ENCODE assay signal across 8 cellular contexts in genomic region chr7:102390697-102391484, GRCh38. TPM values are rescaled to one million over a fixed set of nuclear protein-coding genes. Genes with fewer than 3 reads are reported as not detected.
DNase-seq lines count a peak whose midpoint lies in the region; ATAC-seq and TF ChIP-seq lines count a peak whose summit lies in the region.

No MANE protein-coding gene starts in this region.

- TF ChIP-seq RAD21 in HCT116 (IDR thresholded peaks at IDR 0.05; ENCODE audit: low read depth) = peak; percentile 93

- peak; percentile 82 for TF ChIP-seq CTCF in CD8-positive, alpha-beta T cell (IDR thresholded peaks at IDR 0.05)
- peak; percentile 84 to 95 (median 92) for TF ChIP-seq CTCF in HCT116 (IDR thresholded peaks at IDR 0.05 in 2 of 3, conservative IDR thresholded peaks at IDR 0.05 in 1 of 3; ENCODE audit: borderline replicate concordance in 1 of 3, insufficient read depth in 1 of 3, low read depth in 2 of 3, low read length in 2 of 3)
- TF ChIP-seq CTCF in activated CD8-positive, alpha-beta T cell treated with anti-CD3 and anti-CD28 coated beads for 36 hours (IDR thresholded peaks at IDR 0.05) = peak; percentile 79

- H3K9ac ChIP-seq in HCT116 (ENCODE audit: low read length) = no peak overlapping the region
- no peak overlapping the region for H3K9ac ChIP-seq in mesendoderm (ENCODE audit: low read length)

- POLR2A ChIA-PET in CD8-positive, alpha-beta T cell (lab: Charles Lee) = no interaction called here
- POLR2A ChIA-PET in HCT116 (lab: Charles Lee) = no interaction called here
- POLR2A ChIA-PET in activated CD8-positive, alpha-beta T cell treated with anti-CD3 and anti-CD28 coated beads for 36 hours (lab: Charles Lee) = no interaction called here

- BruUV-seq in HCT116 (replicated peaks; lab: Mats Ljungman, UMichigan) = no TSS peak

- peaks cover 15% of the 10 kb centered on the region for H3K36me3 Mint-ChIP-seq in CD8-positive, alpha-beta T cell
- peaks cover 21% of the 10 kb centered on the region for H3K36me3 Mint-ChIP-seq in activated CD8-positive, alpha-beta T cell treated with anti-CD3 and anti-CD28 coated beads for 36 hours (ENCODE audit: low read depth)

- H3K4me1 ChIP-seq in CD8-positive, alpha-beta T cell (ENCODE audit: insufficient read depth, low read length) = peaks cover 4% of the 10 kb centered on the region
- peaks cover 19 to 21% of the 10 kb centered on the region in 2 experiments for H3K4me1 ChIP-seq in HCT116 (ENCODE audit: control insufficient read depth in 1 of 2, insufficient read depth in 2 of 2, low read length in 2 of 2)
- H3K4me1 ChIP-seq in effector memory CD4-positive, alpha-beta T cell (ENCODE audit: control insufficient read depth, insufficient read depth, low read length, poor library complexity, severe bottlenecking) = peaks cover 5% of the 10 kb centered on the region
- no peaks in the 10 kb centered on the region for H3K4me1 ChIP-seq in mesendoderm (ENCODE audit: control insufficient read depth, low read depth, low read length)

- H3K4ac ChIP-seq in mesendoderm (ENCODE audit: low read depth, low read length) = no peak overlapping the region

- TF ChIP-seq POLR2A in HCT116 (IDR thresholded peaks at IDR 0.05; ENCODE audit: borderline replicate concordance, extremely low read depth, insufficient read depth, insufficient read length) = no peak

- H4K20me1 ChIP-seq in HCT116 (ENCODE audit: insufficient read depth) = no peaks in the 10 kb centered on the region

- H3K9me2 ChIP-seq in HCT116 (ENCODE audit: insufficient read depth) = no peaks in the 10 kb centered on the region

- H4K5ac ChIP-seq in mesendoderm (ENCODE audit: low read length) = no peak overlapping the region

- no peaks in the 10 kb centered on the region for H3K9me3 Mint-ChIP-seq in CD8-positive, alpha-beta T cell
- H3K9me3 Mint-ChIP-seq in activated CD8-positive, alpha-beta T cell treated with anti-CD3 and anti-CD28 coated beads for 36 hours = no peaks in the 10 kb centered on the region

- no peaks in the 10 kb centered on the region for H3K27me3 ChIP-seq in CD8-positive, alpha-beta T cell (ENCODE audit: insufficient read depth, low read length)
- H3K27me3 ChIP-seq in HCT116 (ENCODE audit: insufficient read depth, low read length) (no peaks in the 10 kb centered on the region), mesendoderm (ENCODE audit: insufficient read depth, low read length, poor library complexity) (no peaks in the 10 kb centered on the region)
- H3K27me3 ChIP-seq in effector memory CD4-positive, alpha-beta T cell (replicated peaks; ENCODE audit: control insufficient read depth, insufficient read depth, low read length, poor library complexity, severe bottlenecking) = no peaks in the 10 kb centered on the region

- CTCF ChIA-PET in CD8-positive, alpha-beta T cell (lab: Charles Lee) = interaction anchor here (0.9 to 4.9 kb wide), 14 partner anchors 11 to 849 kb away, joined by 3 to 32 read pairs (median 4); partner anchors contain the start of gene SH2B2
- CTCF ChIA-PET in HCT116 (lab: Charles Lee) = interaction anchor here (1.2 to 1.3 kb wide), 2 partner anchors 110 to 111 kb away, joined by 3 to 4 read pairs; no protein-coding TSS in a partner anchor
- CTCF ChIA-PET in activated CD8-positive, alpha-beta T cell treated with anti-CD3 and anti-CD28 coated beads for 36 hours (lab: Charles Lee) = interaction anchor here (0.9 to 4.9 kb wide), 9 partner anchors 10 to 119 kb away, joined by 3 to 30 read pairs (median 3); no protein-coding TSS in a partner anchor

- intact Hi-C loops in CD8-positive, alpha-beta T cell (cut with DNase I, micrococcal nuclease) = loop anchor here (1.0 to 10.0 kb wide), 4 partner anchors 112 to 848 kb away; no protein-coding TSS in a partner anchor
- intact Hi-C loops in HCT116 (cut with micrococcal nuclease) = loop anchor here (1.0 kb wide), 2 partner anchors 112 to 849 kb away; no protein-coding TSS in a partner anchor
- intact Hi-C loops in activated CD8-positive, alpha-beta T cell treated with anti-CD3 and anti-CD28 coated beads for 36 hours (cut with micrococcal nuclease) = no loop called here

- no peak overlapping the region for H2BK120ac ChIP-seq in mesendoderm (ENCODE audit: low read depth, low read length)

- no peak overlapping the region for H3K4me3 Mint-ChIP-seq in CD8-positive, alpha-beta T cell
- no peak overlapping the region for H3K4me3 Mint-ChIP-seq in activated CD8-positive, alpha-beta T cell treated with anti-CD3 and anti-CD28 coated beads for 36 hours

- H3K79me2 ChIP-seq in HCT116 (ENCODE audit: insufficient read depth, low read length) (peaks cover 4% of the 10 kb centered on the region; the same call in 1 of the 2 replicates), mesendoderm (ENCODE audit: control insufficient read depth, insufficient read depth, low read length) (no peaks in the 10 kb centered on the region)

- no peak overlapping the region for H2BK5ac ChIP-seq in mesendoderm (ENCODE audit: low read length)

- no peaks in the 10 kb centered on the region for H3K79me1 ChIP-seq in mesendoderm (ENCODE audit: low read length)

- H2AFZ ChIP-seq in HCT116 (ENCODE audit: low read depth, low read length, poor library complexity, severe bottlenecking) = no peak overlapping the region

- no CpG with 5 or more reads among the region's 12 CpGs for WGBS in mesendoderm (ENCODE audit: extremely low coverage, insufficient coverage, low lambda C conversion rate)

- no peak overlapping the region for H3K4me3 ChIP-seq in CD8-positive, alpha-beta T cell (ENCODE audit: low read depth, low read length)
- no peak overlapping the region for H3K4me3 ChIP-seq in HCT116 (replicated peaks in 1 of 2; ENCODE audit: low read depth in 1 of 2, low read length in 2 of 2)
- H3K4me3 ChIP-seq in effector memory CD4-positive, alpha-beta T cell (ENCODE audit: insufficient read depth, low read depth, low read length, poor library complexity, severe bottlenecking) = no peak overlapping the region
- H3K4me3 ChIP-seq in mesendoderm (ENCODE audit: low read length) = no peak overlapping the region

- H3K4me1 Mint-ChIP-seq in CD8-positive, alpha-beta T cell (ENCODE audit: low read depth) = peaks cover 5% of the 10 kb centered on the region
- peaks cover 5% of the 10 kb centered on the region for H3K4me1 Mint-ChIP-seq in activated CD8-positive, alpha-beta T cell treated with anti-CD3 and anti-CD28 coated beads for 36 hours (ENCODE audit: low read depth)

- H3K56ac ChIP-seq in mesendoderm (ENCODE audit: low read length) = no peak overlapping the region

- H3K27me3 Mint-ChIP-seq in CD8-positive, alpha-beta T cell (ENCODE audit: low read depth) = no peaks in the 10 kb centered on the region
- H3K27me3 Mint-ChIP-seq in activated CD8-positive, alpha-beta T cell treated with anti-CD3 and anti-CD28 coated beads for 36 hours = no peaks in the 10 kb centered on the region

- H3K27ac Mint-ChIP-seq in CD8-positive, alpha-beta T cell = no peak overlapping the region
- no peak overlapping the region for H3K27ac Mint-ChIP-seq in activated CD8-positive, alpha-beta T cell treated with anti-CD3 and anti-CD28 coated beads for 36 hours

- H3K4me2 ChIP-seq in HCT116 (ENCODE audit: low read length) (no peak overlapping the region), mesendoderm (ENCODE audit: low read length) (no peak overlapping the region)

- no peak overlapping the region for H3K18ac ChIP-seq in mesendoderm (ENCODE audit: low read length)

- no peak overlapping the region for H3K23ac ChIP-seq in mesendoderm (ENCODE audit: low read length)

- no peak overlapping the region for H2BK15ac ChIP-seq in mesendoderm (replicated peaks; ENCODE audit: low read depth)

- no peak overlapping the region for H4K8ac ChIP-seq in mesendoderm (ENCODE audit: low read depth, low read length)

- no peaks in the 10 kb centered on the region for H3K36me3 ChIP-seq in CD8-positive, alpha-beta T cell (ENCODE audit: insufficient read depth, low read length)
- H3K36me3 ChIP-seq in HCT116 (ENCODE audit: control insufficient read depth in 1 of 2, insufficient read depth in 2 of 2, low read length in 2 of 2) (peaks cover 4 to 17% of the 10 kb centered on the region in 2 experiments; a peak in 3 of 4 replicates), mesendoderm (ENCODE audit: control insufficient read depth, insufficient read depth, low read length) (no peaks in the 10 kb centered on the region)
- peaks cover 7% of the 10 kb centered on the region for H3K36me3 ChIP-seq in effector memory CD4-positive, alpha-beta T cell (ENCODE audit: control insufficient read depth, insufficient read depth, low read length)

- RAD21 ChIA-PET in HCT116 (lab: Charles Lee; ENCODE audit: low non-redundant PET in 1 of 2, low total read pairs in 2 of 2, uncharacterized antibody in 2 of 2, unreplicated experiment in 2 of 2) = interaction anchor here in 1 of 2 experiments (0.8 kb wide), 1 partner anchor 112 kb away, joined by 4 read pairs; no protein-coding TSS in a partner anchor

- H3K27ac ChIP-seq in CD8-positive, alpha-beta T cell (ENCODE audit: low read depth, low read length) = no peak overlapping the region
- H3K27ac ChIP-seq in HCT116 (ENCODE audit: low read depth, low read length) (no peak overlapping the region), mesendoderm (ENCODE audit: low read depth, low read length) (no peak overlapping the region)
- no peak overlapping the region for H3K27ac ChIP-seq in effector memory CD4-positive, alpha-beta T cell (ENCODE audit: insufficient read depth, low read length, poor library complexity, severe bottlenecking)

- ATAC-seq in CD8-positive, alpha-beta T cell = peak; percentile 71
- ATAC-seq in HCT116 (peak; percentile 91), HG02588 (IDR thresholded peaks at IDR 0.05; ENCODE audit: unreplicated experiment) (no peak)
- ATAC-seq in activated CD8-positive, alpha-beta T cell treated with anti-CD3 and anti-CD28 coated beads for 36 hours = peak; percentile 75

- H3K9me3 ChIP-seq in CD8-positive, alpha-beta T cell (ENCODE audit: low read length) = no peaks in the 10 kb centered on the region
- H3K9me3 ChIP-seq in HCT116 (ENCODE audit: control insufficient read depth in 1 of 2, insufficient read depth in 1 of 2, low read depth in 1 of 2, low read length in 2 of 2) = no peaks in the 10 kb centered on the region
- no peaks in the 10 kb centered on the region for H3K9me3 ChIP-seq in effector memory CD4-positive, alpha-beta T cell (ENCODE audit: control insufficient read depth, low read length)

- H2AK5ac ChIP-seq in mesendoderm (ENCODE audit: low read length) = no peak overlapping the region

- peak; percentile 34 to 81 (median 64) for DNase-seq in CD8-positive, alpha-beta T cell
- peak; percentile 60 for DNase-seq in HCT116 (ENCODE audit: low read depth, low spot score)
- DNase-seq in NCI-H774 (lab: John Stamatoyannopoulos, UW) = peak; percentile 41
- peak; percentile 78 for DNase-seq in activated CD8-positive, alpha-beta T cell treated with anti-CD3 and anti-CD28 coated beads for 36 hours
- DNase-seq in effector memory CD4-positive, alpha-beta T cell = peak; percentile 45 to 61 (median 46)
- DNase-seq in mesendoderm = peak; percentile 85
- DNase-seq in stimulated activated CD8-positive, alpha-beta memory T cell treated with anti-CD3 and anti-CD28 coated beads, Interleukin-15, amount 100 ng/mL, for 48 hours (ENCODE audit: low read depth in 2 of 2) = peak; percentile 43 to 47

RNA-seq across cellular contexts. Expression of gene PRKRIP1, which starts 5.3 kb away (rescaled TPM):
- 10 to 100 TPM; 51.1 to 57.2 TPM for total RNA-seq in CD8-positive, alpha-beta T cell
- total RNA-seq in HCT116 (2021; ENCODE audit: unreplicated experiment) = 23.0 TPM
- 17.6 and 18.4 TPM in 2 replicates for polyA plus RNA-seq in HCT116 (2012)
- total RNA-seq in activated CD8-positive, alpha-beta T cell treated with anti-CD3 and anti-CD28 coated beads for 36 hours = 10 to 100 TPM; 29.8 to 33.6 TPM
- polyA plus RNA-seq in mesendoderm (2013, experiment 1 of 2) = 15.9 TPM
- polyA plus RNA-seq in mesendoderm (2013, experiment 2 of 2) = 15.6 TPM

RNA-seq across cellular contexts. Expression of gene SPDYE6, which starts 34.6 kb away (rescaled TPM):
- not detected for total RNA-seq in CD8-positive, alpha-beta T cell
- not detected for total RNA-seq in HCT116 (2021; ENCODE audit: unreplicated experiment)
- polyA plus RNA-seq in HCT116 (2012) = 0.82 and 1.6 TPM in 2 replicates
- not detected for total RNA-seq in activated CD8-positive, alpha-beta T cell treated with anti-CD3 and anti-CD28 coated beads for 36 hours
- not detected for polyA plus RNA-seq in mesendoderm (2013, experiment 1 of 2)
- polyA plus RNA-seq in mesendoderm (2013, experiment 2 of 2) = not detected

RNA-seq across cellular contexts. Expression of gene ORAI2, which starts 42.5 kb away (rescaled TPM):
- 10 to 100 TPM; 20.4 to 25.5 TPM for total RNA-seq in CD8-positive, alpha-beta T cell
- total RNA-seq in HCT116 (2021; ENCODE audit: unreplicated experiment) = 13.2 TPM
- polyA plus RNA-seq in HCT116 (2012) = 10.3 and 14.2 TPM in 2 replicates
- total RNA-seq in activated CD8-positive, alpha-beta T cell treated with anti-CD3 and anti-CD28 coated beads for 36 hours = 10 to 100 TPM; 29.4 to 35.8 TPM
- polyA plus RNA-seq in mesendoderm (2013, experiment 1 of 2) = 17.1 TPM
- 16.6 TPM for polyA plus RNA-seq in mesendoderm (2013, experiment 2 of 2)
